ENCODE assay signal across 8 cellular contexts in genomic region chr7:155763721-155764431, GRCh38. TPM values are rescaled to one million over a fixed set of nuclear protein-coding genes. Genes with fewer than 3 reads are reported as not detected.
DNase-seq lines count a peak whose midpoint lies in the region; ATAC-seq and TF ChIP-seq lines count a peak whose summit lies in the region.

No MANE protein-coding gene starts in this region.

- H3K27ac Mint-ChIP-seq in CD4-positive, CD25-positive, alpha-beta regulatory T cell = peak overlapping the region; percentile 71 to 96 (median 91)
- peak overlapping the region; percentile 58 for H3K27ac Mint-ChIP-seq in dendritic cell treated with granulocyte-macrophage colony-stimulating factor and Interleukin-4, amounts not matched to agents 40 ng/mL and 50 ng/mL, for 4 days

- H3K4me3 Mint-ChIP-seq in CD4-positive, CD25-positive, alpha-beta regulatory T cell = peak overlapping the region; percentile 55 to 81 (median 75)
- H3K4me3 Mint-ChIP-seq in dendritic cell treated with granulocyte-macrophage colony-stimulating factor and Interleukin-4, amounts not matched to agents 40 ng/mL and 50 ng/mL, for 4 days = peak overlapping the region; percentile 60

- H3K4me1 Mint-ChIP-seq in CD4-positive, CD25-positive, alpha-beta regulatory T cell = peaks cover 24 to 54% (median 47%) of the 10 kb centered on the region in 4 donors
- H3K4me1 Mint-ChIP-seq in dendritic cell treated with granulocyte-macrophage colony-stimulating factor and Interleukin-4, amounts not matched to agents 40 ng/mL and 50 ng/mL, for 4 days (ENCODE audit: low read depth) = peaks cover 79% of the 10 kb centered on the region

- intact Hi-C loops in dendritic cell treated with granulocyte-macrophage colony-stimulating factor and Interleukin-4, amounts not matched to agents 40 ng/mL and 50 ng/mL, for 4 days (cut with micrococcal nuclease) = loop anchor here (10.0 kb wide), 1 partner anchor 389 kb away; no protein-coding TSS in a partner anchor

- H3K9ac ChIP-seq in skeletal muscle tissue (ENCODE audit: low read depth in 1 of 3, low read length in 3 of 3) = no peak overlapping the region

- DNase-seq in CD4-positive, CD25-positive, alpha-beta regulatory T cell = peak; percentile 12 to 82 (median 31)
- peak; percentile 18 for DNase-seq in activated CD4-positive, CD25-positive, alpha-beta regulatory T cell treated with anti-CD3 and anti-CD28 coated beads, Interleukin-2, amount 50 U/mL, for 16 hours (ENCODE audit: low read depth, low spot score)
- DNase-seq in coronary artery (ENCODE audit: low spot score) (no peak), DMS153 (lab: John Stamatoyannopoulos, UW) (no peak), NCI-H2227 treated with DMSO at 0.1 percent for 48 hours (lab: John Stamatoyannopoulos, UW) (no peak)

- H3K9me3 ChIP-seq in CD4-positive, CD25-positive, alpha-beta regulatory T cell (ENCODE audit: control insufficient read depth in 2 of 2, low read length in 2 of 2) = no peaks in the 10 kb centered on the region
- no peaks in the 10 kb centered on the region for H3K9me3 ChIP-seq in skeletal muscle tissue (ENCODE audit: control insufficient read depth in 3 of 3, low read length in 3 of 3)

- ATAC-seq in CD4-positive, CD25-positive, alpha-beta regulatory T cell (ENCODE audit: low read depth in 2 of 2) = peak; percentile 76 to 82
- peak; percentile 50 for ATAC-seq in HG02623 (IDR thresholded peaks at IDR 0.05; ENCODE audit: unreplicated experiment)

- H3K36me3 Mint-ChIP-seq in CD4-positive, CD25-positive, alpha-beta regulatory T cell = peaks cover 13% of the 10 kb centered on the region
- H3K36me3 Mint-ChIP-seq in dendritic cell treated with granulocyte-macrophage colony-stimulating factor and Interleukin-4, amounts not matched to agents 40 ng/mL and 50 ng/mL, for 4 days (ENCODE audit: low read depth) = peaks cover 74% of the 10 kb centered on the region

- H3K27ac ChIP-seq in CD4-positive, CD25-positive, alpha-beta regulatory T cell (ENCODE audit: insufficient read depth, low read length, poor library complexity, severe bottlenecking) = peak overlapping the region; percentile 74
- H3K27ac ChIP-seq in skeletal muscle tissue (ENCODE audit: low read depth, low read length) = peak overlapping the region; percentile 9
- H3K27ac ChIP-seq in coronary artery = peak overlapping the region in 1 of 2 donors; percentile 13

- H3K36me3 ChIP-seq in CD4-positive, CD25-positive, alpha-beta regulatory T cell (ENCODE audit: control insufficient read depth, insufficient read depth, low read length) = peaks cover 43% of the 10 kb centered on the region
- peaks cover 32 to 38% (median 37%) of the 10 kb centered on the region in 3 donors for H3K36me3 ChIP-seq in skeletal muscle tissue (ENCODE audit: control insufficient read depth in 3 of 3, insufficient read depth in 3 of 3, low read length in 3 of 3)

- no peaks in the 10 kb centered on the region for H3K27me3 ChIP-seq in CD4-positive, CD25-positive, alpha-beta regulatory T cell (ENCODE audit: control insufficient read depth, insufficient read depth, low read length)
- no peaks in the 10 kb centered on the region for H3K27me3 ChIP-seq in skeletal muscle tissue (ENCODE audit: control insufficient read depth in 3 of 3, insufficient read depth in 3 of 3, low read length in 3 of 3)

- no peaks in the 10 kb centered on the region for H3K27me3 Mint-ChIP-seq in CD4-positive, CD25-positive, alpha-beta regulatory T cell
- H3K27me3 Mint-ChIP-seq in dendritic cell treated with granulocyte-macrophage colony-stimulating factor and Interleukin-4, amounts not matched to agents 40 ng/mL and 50 ng/mL, for 4 days = no peaks in the 10 kb centered on the region

- H3K4me1 ChIP-seq in CD4-positive, CD25-positive, alpha-beta regulatory T cell (ENCODE audit: control insufficient read depth, insufficient read depth, low read length, poor library complexity, severe bottlenecking) = peaks cover 26% of the 10 kb centered on the region
- H3K4me1 ChIP-seq in skeletal muscle tissue (ENCODE audit: control insufficient read depth in 3 of 3, insufficient read depth in 3 of 3, low read length in 3 of 3) = peaks cover 6 to 21% (median 15%) of the 10 kb centered on the region in 3 donors

- H3K4me3 ChIP-seq in CD4-positive, CD25-positive, alpha-beta regulatory T cell (ENCODE audit: low read depth, low read length) = peak overlapping the region; percentile 52
- H3K4me3 ChIP-seq in skeletal muscle tissue (ENCODE audit: low read length in 3 of 3) = no peak overlapping the region
- no peak overlapping the region for H3K4me3 ChIP-seq in coronary artery

- no peaks in the 10 kb centered on the region for H3K9me3 Mint-ChIP-seq in CD4-positive, CD25-positive, alpha-beta regulatory T cell
- H3K9me3 Mint-ChIP-seq in dendritic cell treated with granulocyte-macrophage colony-stimulating factor and Interleukin-4, amounts not matched to agents 40 ng/mL and 50 ng/mL, for 4 days = no peaks in the 10 kb centered on the region

- no peak for TF ChIP-seq CTCF in coronary artery (IDR thresholded peaks at IDR 0.05)

RNA-seq across cellular contexts. Expression of gene SHH, which starts 48.4 kb away (rescaled TPM):
- total RNA-seq in CD4-positive, CD25-positive, alpha-beta regulatory T cell = not detected
- under 1 TPM in 2 of 4 donors, not detected in 2; 0.06 to 0.32 TPM for polyA plus RNA-seq in CD4-positive, CD25-positive, alpha-beta regulatory T cell
- not detected for total RNA-seq in skeletal muscle tissue

Comparison
In these comparisons a context has a peak if more than half of its experiments do, and no peak if none do; other contexts are left out.
1. DNase-seq: peak in CD4-positive, CD25-positive, alpha-beta regulatory T cell (3 of 3) and activated CD4-positive, CD25-positive, alpha-beta regulatory T cell treated with anti-CD3 and anti-CD28 coated beads, Interleukin-2, amount 50 U/mL, for 16 hours (single experiment); none in coronary artery (single experiment), DMS153 (single experiment) and NCI-H2227 treated with DMSO at 0.1 percent for 48 hours (single experiment).